ENCODE assay signal across 17 cellular contexts in genomic region chr4:1841201-1841885, GRCh38. TPM values are rescaled to one million over a fixed set of nuclear protein-coding genes. Genes with fewer than 3 reads are reported as not detected.
DNase-seq lines count a peak whose midpoint lies in the region; ATAC-seq and TF ChIP-seq lines count a peak whose summit lies in the region.
"Had no signal": no experiment of that assay in that cellular context is flagged by ENCODE, and none has a peak within 500 bp of the region (broad histone marks: within the 10 kb centered on the region; RNA-seq: fewer than 3 reads in every experiment).

No MANE protein-coding gene starts in this region.

- H4K20me1 ChIP-seq in DND-41 (ENCODE audit: insufficient read depth, low read length) = peaks cover 36% of the 10 kb centered on the region

- DNase-seq in DND-41 (peak; percentile 31), left lung (no peak), testis (no peak), GM19240 (ENCODE audit: insufficient read length, low spot score) (no peak), NCI-H446 treated with DMSO at 0.1 percent for 48 hours (lab: John Stamatoyannopoulos, UW) (no peak)
- DNase-seq: AML-193; CD4-positive, alpha-beta memory T cell; DMS79; H9; KG1; NCI-H1436; NCI-H2029; NCI-H2171 treated with DMSO at 0.1 percent for 48 hours; NCI-H748 treated with DMSO at 0.1 percent for 48 hours; RPMI8226 had no signal

- no peak for TF ChIP-seq CTCF in DND-41 (IDR thresholded peaks at IDR 0.05; ENCODE audit: borderline replicate concordance, extremely low read depth, low read length, poor library complexity, severe bottlenecking)
- TF ChIP-seq CTCF in left lung (IDR thresholded peaks at IDR 0.05) = no peak
- TF ChIP-seq CTCF in testis (IDR thresholded peaks at IDR 0.05) = no peak

- peak overlapping the region; percentile 27; the same call in 1 of the 2 replicates for H3K27ac ChIP-seq in DND-41 (ENCODE audit: low read length)
- peak overlapping the region; percentile 61 for H3K27ac ChIP-seq in KOPT-K1 (ENCODE audit: low read depth, low read length, poor library complexity, severe bottlenecking)
- H3K27ac ChIP-seq in left lung = no peak overlapping the region
- peak overlapping the region; percentile 13 to 45 for H3K27ac ChIP-seq in testis

- H2AFZ ChIP-seq in DND-41 (ENCODE audit: low read depth, low read length) = no peak overlapping the region

- no peak overlapping the region for H3K9ac ChIP-seq in DND-41 (ENCODE audit: low read depth, low read length)

- no peak for TF ChIP-seq POLR2A in testis (IDR thresholded peaks at IDR 0.05)

- ATAC-seq in DND-41 (ENCODE audit: insufficient read depth, low read depth) (0 out of 3 replicates have a peak, but pooled peaks have one; percentile 24), left lung (peak; percentile 23), GM19395 (IDR thresholded peaks at IDR 0.05; ENCODE audit: unreplicated experiment) (no peak)

- H3K79me2 ChIP-seq in DND-41 (ENCODE audit: insufficient read depth, low read length) = peaks cover 68% of the 10 kb centered on the region

- no peaks in the 10 kb centered on the region for H3K9me3 ChIP-seq in DND-41 (ENCODE audit: insufficient read depth, low read length, severe bottlenecking)
- H3K9me3 ChIP-seq in KOPT-K1 (ENCODE audit: insufficient read depth, low read length, poor library complexity, severe bottlenecking) = no peaks in the 10 kb centered on the region
- no peaks in the 10 kb centered on the region for H3K9me3 ChIP-seq in left lung
- H3K9me3 ChIP-seq in testis = no peaks in the 10 kb centered on the region

- intact Hi-C loops in left lung (cut with DNase I) (no loop called here), testis (cut with DNase I; ENCODE audit: low total_unique reads) (no loop called here)

- WGBS in testis, 2 donors = 85 to 89% methylated on average over 31 of the region's 31 CpGs

- H3K4me3 ChIP-seq in DND-41 (ENCODE audit: low read depth in 1 of 2, low read length in 2 of 2) = no peak overlapping the region
- H3K4me3 ChIP-seq in left lung = no peak overlapping the region
- H3K4me3 ChIP-seq in testis = no peak overlapping the region

- H3K27me3 ChIP-seq in DND-41 (ENCODE audit: insufficient read depth, low read length, poor library complexity) (no peaks in the 10 kb centered on the region), left lung (no peaks in the 10 kb centered on the region), testis (no peaks in the 10 kb centered on the region)

- H3K4me2 ChIP-seq in DND-41 (ENCODE audit: insufficient read depth, low read length) = no peak overlapping the region

- peaks cover 4% of the 10 kb centered on the region; the same call in 1 of the 2 replicates for H3K4me1 ChIP-seq in DND-41 (ENCODE audit: insufficient read depth, low read length)
- no peaks in the 10 kb centered on the region for H3K4me1 ChIP-seq in left lung
- H3K4me1 ChIP-seq in testis = peaks cover 34% of the 10 kb centered on the region

- H3K36me3 ChIP-seq in DND-41 (ENCODE audit: insufficient read depth, low read length) = peaks cover 82% of the 10 kb centered on the region
- H3K36me3 ChIP-seq in KOPT-K1 (ENCODE audit: insufficient read depth, low read length) = peaks cover 97% of the 10 kb centered on the region
- H3K36me3 ChIP-seq in left lung = peaks cover 0 to 96% of the 10 kb centered on the region in 2 donors
- no peaks in the 10 kb centered on the region for H3K36me3 ChIP-seq in testis (ENCODE audit: low read depth, missing control alignments)

RNA-seq across cellular contexts. Expression of gene LETM1, which starts 14.6 kb away (rescaled TPM):
- total RNA-seq in left lung = 10 to 100 TPM; 40.8 to 52.3 TPM
- 100 to 1,000 TPM in 1 of 2 donors, 10 to 100 TPM in 1; 90.7 to 124 TPM for total RNA-seq in testis
- polyA plus RNA-seq in testis (ENCODE audit: insufficient read depth, low read depth, low replicate concordance) = 38.1 TPM

RNA-seq across cellular contexts. Expression of gene NSD2, which starts 29.9 kb away (rescaled TPM):
- total RNA-seq in left lung = 10 to 100 TPM; 53.6 to 60.0 TPM
- total RNA-seq in testis = 100 to 1,000 TPM; 124 to 144 TPM
- 108 TPM for polyA plus RNA-seq in testis (ENCODE audit: insufficient read depth, low read depth, low replicate concordance)

RNA-seq across cellular contexts. Expression of gene FGFR3, which starts 48.2 kb away (rescaled TPM):
- total RNA-seq in left lung (10 to 100 TPM; 10.8 to 13.5 TPM), testis (10 to 100 TPM; 79.6 to 93.7 TPM)
- 39.2 TPM for polyA plus RNA-seq in testis (ENCODE audit: insufficient read depth, low read depth, low replicate concordance)
- polyA plus RNA-seq: CD4-positive, alpha-beta memory T cell had no signal

Comparison
In these comparisons a context has a peak if more than half of its experiments do, and no peak if none do; other contexts are left out.
1. H3K27ac ChIP-seq: peak in DND-41 (single experiment), KOPT-K1 (single experiment) and testis (2 of 2); none in left lung (0 of 2).
2. RNA of gene FGFR3, which starts 48.2 kb away (total RNA-seq): 79.6 to 93.7 TPM in testis; 10.8 to 13.5 TPM in left lung; every median in the first group is over 4 times any median in the second.